Comparison of ENCODE assay signal across 10 cellular contexts in the genomic region with DNA sequence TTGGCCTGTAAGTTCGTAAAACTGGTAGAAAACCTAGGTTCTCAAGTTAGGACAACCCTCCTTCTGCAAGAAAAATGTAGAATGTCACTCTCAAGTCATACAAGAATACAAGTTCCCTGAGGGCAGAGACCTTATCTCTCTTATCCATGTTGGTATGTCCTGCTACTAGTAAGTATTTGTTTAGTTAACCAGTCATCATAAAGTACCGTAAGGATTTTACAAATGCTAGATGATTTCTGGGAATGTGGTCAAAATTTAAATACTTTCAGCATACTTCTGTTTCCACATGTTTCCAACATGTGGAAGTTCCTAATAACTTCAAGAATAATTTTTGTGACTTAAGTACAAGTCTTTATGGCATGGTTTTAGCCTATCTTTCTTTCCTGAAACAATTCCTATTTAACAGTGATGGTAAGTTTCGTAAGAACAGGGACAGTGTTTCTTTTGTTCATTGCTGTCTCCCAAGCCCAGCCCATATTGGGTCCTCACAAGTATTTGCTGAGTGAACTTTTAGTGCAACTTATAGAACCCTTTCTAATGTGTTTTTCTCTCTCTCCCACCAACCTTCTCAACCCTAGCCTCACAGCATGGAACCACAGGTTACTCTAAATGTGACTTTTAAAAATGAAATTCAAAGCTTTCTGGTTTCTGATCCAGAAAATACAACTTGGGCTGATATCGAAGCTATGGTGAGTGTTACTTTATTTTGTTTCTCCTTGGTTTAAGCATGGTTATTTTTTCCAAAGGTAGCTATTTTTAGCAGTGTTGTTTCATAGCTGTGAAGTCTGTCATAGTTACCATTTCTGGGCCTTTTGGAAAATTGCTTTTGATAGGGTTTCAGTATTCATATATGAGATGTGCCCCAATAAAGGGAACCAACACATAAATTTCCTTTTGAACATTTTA. TPM values are rescaled to one million over a fixed set of nuclear protein-coding genes. Genes with fewer than 3 reads are reported as not detected.
A peak's percentile ranks its signal among the peaks of the same experiment; 100 is the strongest.
DNase-seq lines count a peak whose midpoint lies in the region; ATAC-seq, FAIRE-seq and TF ChIP-seq lines count a peak whose summit lies in the region.
"Had no signal": no experiment of that assay in that cellular context is flagged by ENCODE, and none has a peak within 500 bp of the region (broad histone marks: within the 10 kb centered on the region; RNA-seq: fewer than 3 reads in every experiment).

No MANE protein-coding gene starts in this region.

- peaks cover 28% of the 10 kb centered on the region for H3K79me2 ChIP-seq in astrocyte (ENCODE audit: insufficient read depth, low read length)

- no peak for TF ChIP-seq POLR2A in heart left ventricle (IDR thresholded peaks at IDR 0.05)

- DNase-seq in heart left ventricle (no peak), left ventricle myocardium superior (no peak), astrocyte (ENCODE audit: low read depth) (peak; percentile 76), mesothelial cell of epicardium (ENCODE audit: low spot score in 2 of 2, unreplicated experiment in 2 of 2) (no peak), HAP-1 (ENCODE audit: low spot score in 2 of 2) (no peak), left lung (no peak)
- DNase-seq: cortex of kidney, NCI-H2029 had no signal

- intact Hi-C loops in heart left ventricle (cut with DNase I), result loop anchor here in 2 of 10 donors (5.0 to 10.0 kb wide), 2 partner anchors 151 to 162 kb away; partner anchors contain the start of genes RND2 (in 1 of the 2) and VAT1 (in 1 of the 2)
- intact Hi-C loops in left ventricle myocardium superior (cut with micrococcal nuclease), result no loop called here
- intact Hi-C loops in left lung (cut with DNase I), result no loop called here

- H3K4me3 ChIP-seq in heart left ventricle, result no peak overlapping the region
- no peak overlapping the region for H3K4me3 ChIP-seq in astrocyte (ENCODE audit: insufficient read depth, low read depth, low read length)
- H3K4me3 ChIP-seq in urinary bladder (ENCODE audit: low read depth, low read length), result no peak overlapping the region
- H3K4me3 ChIP-seq in HAP-1, result no peak overlapping the region
- H3K4me3 ChIP-seq in left lung, result no peak overlapping the region

- H3K36me3 ChIP-seq in heart left ventricle, result peaks cover 0 to 60% (median 47%) of the 10 kb centered on the region in 9 donors
- H3K36me3 ChIP-seq in astrocyte (ENCODE audit: insufficient read depth, low read length), result peaks cover 24% of the 10 kb centered on the region
- H3K36me3 ChIP-seq in urinary bladder (ENCODE audit: insufficient read depth), result peaks cover 3% of the 10 kb centered on the region
- peaks cover 32% of the 10 kb centered on the region for H3K36me3 ChIP-seq in HAP-1 (replicated peaks)
- peaks cover 0 to 45% of the 10 kb centered on the region in 2 donors for H3K36me3 ChIP-seq in left lung

- 61 to 75% (median 70%) methylated on average over 4 of the region's 4 CpGs for WGBS in heart left ventricle, 4 donors
- 56% methylated on average over 4 of the region's 4 CpGs for WGBS in urinary bladder

- no peaks in the 10 kb centered on the region for H3K27me3 ChIP-seq in heart left ventricle
- H3K27me3 ChIP-seq in astrocyte (ENCODE audit: insufficient read depth, low read length), result no peaks in the 10 kb centered on the region
- H3K27me3 ChIP-seq in HAP-1 (ENCODE audit: low read depth), result no peaks in the 10 kb centered on the region
- H3K27me3 ChIP-seq in left lung, result no peaks in the 10 kb centered on the region

- H3K27ac ChIP-seq in heart left ventricle (peak overlapping the region in 9 of 12 donors; percentile 7 to 50 (median 38)), astrocyte (ENCODE audit: low read depth, low read length) (peak overlapping the region; percentile 57), urinary bladder (ENCODE audit: low read depth) (peak overlapping the region; percentile 2), left lung (peak overlapping the region in 1 of 2 donors; percentile 1)

- in situ Hi-C loops in HAP-1 (cut with MboI; ENCODE audit: low sequenced_read_pairs), result no loop called here

- H3K9ac ChIP-seq in astrocyte (ENCODE audit: low read length), result peak overlapping the region; percentile 26

- H3K27ac Mint-ChIP-seq in astrocyte (ENCODE audit: unreplicated experiment), result peak overlapping the region; percentile 37
- peak overlapping the region; percentile 36 for H3K27ac Mint-ChIP-seq in mesothelial cell of epicardium

- H3K4me2 ChIP-seq in astrocyte (ENCODE audit: low read length), result peak overlapping the region; percentile 59

- TF ChIP-seq CTCF in heart left ventricle (IDR thresholded peaks at IDR 0.05) (no peak), astrocyte (IDR thresholded peaks at IDR 0.05; ENCODE audit: insufficient read depth, low read depth, low read length) (no peak), mesothelial cell of epicardium (IDR thresholded peaks at IDR 0.05; ENCODE audit: unreplicated experiment) (no peak), left lung (IDR thresholded peaks at IDR 0.05) (no peak)

- no peaks in the 10 kb centered on the region for H3K9me3 ChIP-seq in heart left ventricle
- no peaks in the 10 kb centered on the region for H3K9me3 ChIP-seq in astrocyte (ENCODE audit: insufficient read depth, low read depth, low read length)
- H3K9me3 ChIP-seq in HAP-1, result no peaks in the 10 kb centered on the region
- no peaks in the 10 kb centered on the region for H3K9me3 ChIP-seq in left lung

- H3K4me1 ChIP-seq in heart left ventricle (peaks cover 2 to 66% (median 54%) of the 10 kb centered on the region in 12 donors), astrocyte (ENCODE audit: insufficient read depth, low read length) (peaks cover 23% of the 10 kb centered on the region), urinary bladder (ENCODE audit: insufficient read depth) (peaks cover 3% of the 10 kb centered on the region), HAP-1 (peaks cover 15% of the 10 kb centered on the region), left lung (peaks cover 17 to 67% of the 10 kb centered on the region in 2 donors)

- H3K4me3 Mint-ChIP-seq in astrocyte (ENCODE audit: unreplicated experiment), result no peak overlapping the region
- H3K4me3 Mint-ChIP-seq in mesothelial cell of epicardium, result no peak overlapping the region

- peaks cover 15% of the 10 kb centered on the region for H3K4me1 Mint-ChIP-seq in astrocyte (ENCODE audit: low read depth, unreplicated experiment)
- H3K4me1 Mint-ChIP-seq in mesothelial cell of epicardium, result peaks cover 31% of the 10 kb centered on the region

- no peak overlapping the region for H2AFZ ChIP-seq in astrocyte (ENCODE audit: low read depth, low read length)

- peak; percentile 37 for FAIRE-seq in astrocyte (lab: Jason Lieb, UNC)

- H3K27me3 Mint-ChIP-seq in astrocyte (ENCODE audit: low read depth, unreplicated experiment) (no peaks in the 10 kb centered on the region), mesothelial cell of epicardium (ENCODE audit: low read depth) (no peaks in the 10 kb centered on the region)

- H3K9me3 Mint-ChIP-seq in astrocyte (ENCODE audit: unreplicated experiment) (no peaks in the 10 kb centered on the region), mesothelial cell of epicardium (no peaks in the 10 kb centered on the region)

- H3K36me3 Mint-ChIP-seq in astrocyte (ENCODE audit: low read depth, unreplicated experiment) (peaks cover 11% of the 10 kb centered on the region), mesothelial cell of epicardium (peaks cover 22% of the 10 kb centered on the region)

- H4K20me1 ChIP-seq in astrocyte (ENCODE audit: insufficient read depth, low read length), result peaks cover 8% of the 10 kb centered on the region

- ATAC-seq in heart left ventricle, result no peak
- no peak for ATAC-seq in left ventricle myocardium superior
- no peak for ATAC-seq in GM18867 (IDR thresholded peaks at IDR 0.05; ENCODE audit: unreplicated experiment)
- no peak for ATAC-seq in left lung

RNA-seq across cellular contexts. Expression of gene NBR1, which starts 4.5 kb away (rescaled TPM):
- total RNA-seq in heart left ventricle, result 100 to 1,000 TPM in 5 of 9 donors, 10 to 100 TPM in 4; 82.6 to 146 (median 105) TPM
- 10 to 100 TPM; 31.6 to 70.0 TPM for polyA plus RNA-seq in heart left ventricle
- total RNA-seq in left ventricle myocardium superior, result 99.2 TPM
- total RNA-seq in astrocyte, result 46.8 and 53.6 TPM in 2 replicates
- 61.6 to 63.5 TPM (median 63.3 TPM) in 3 replicates for total RNA-seq in mesothelial cell of epicardium
- total RNA-seq in urinary bladder, result 95.9 TPM
- 65.1 TPM for polyA plus RNA-seq in urinary bladder
- total RNA-seq in left lung, result 10 to 100 TPM; 62.4 to 78.2 TPM

RNA-seq across cellular contexts. Expression of gene TMEM106A, which starts 36.2 kb away (rescaled TPM):
- total RNA-seq in heart left ventricle (10 to 100 TPM in 1 of 9 donors, 1 to 10 TPM in 8; 1.3 to 26.0 (median 2.0) TPM), left ventricle myocardium superior (1.8 TPM), astrocyte (10.1 and 11.4 TPM in 2 replicates), mesothelial cell of epicardium (12.6 to 14.1 TPM (median 13.3 TPM) in 3 replicates), urinary bladder (10.7 TPM), left lung (10 to 100 TPM; 14.4 to 26.8 TPM)
- polyA plus RNA-seq in heart left ventricle (1 to 10 TPM; 1.9 to 2.0 TPM), urinary bladder (4.4 TPM)

RNA-seq across cellular contexts. Expression of gene BRCA1, which starts 50.3 kb away (rescaled TPM):
- total RNA-seq in heart left ventricle (10 to 100 TPM in 4 of 9 donors, 1 to 10 TPM in 5; 4.8 to 11.7 (median 8.4) TPM), left ventricle myocardium superior (6.8 TPM), astrocyte (3.6 and 6.0 TPM in 2 replicates), mesothelial cell of epicardium (12.5 to 15.5 TPM (median 12.6 TPM) in 3 replicates), urinary bladder (23.3 TPM), left lung (10 to 100 TPM; 10.3 to 17.7 TPM)
- polyA plus RNA-seq in heart left ventricle (1 to 10 TPM; 2.7 to 3.3 TPM), urinary bladder (3.5 TPM)

RNA-seq across cellular contexts. Expression of gene CCDC200, which starts 53.0 kb away (rescaled TPM):
- not detected for total RNA-seq in heart left ventricle
- not detected for polyA plus RNA-seq in heart left ventricle
- not detected for total RNA-seq in left ventricle myocardium superior
- total RNA-seq in astrocyte, result not detected in 2 replicates
- total RNA-seq in mesothelial cell of epicardium, result not detected in 3 replicates
- total RNA-seq in urinary bladder, result not detected
- not detected for polyA plus RNA-seq in urinary bladder
- total RNA-seq in left lung, result under 1 TPM in 1 of 2 donors, not detected in 1; 0.37 TPM

RNA-seq across cellular contexts. Expression of gene RNU2-1, which starts 58.3 kb away (rescaled TPM):
- total RNA-seq in heart left ventricle (1,000 to 10,000 TPM in 6 of 9 donors, 100 to 1,000 TPM in 1, not detected in 2; 404 to 5,003 (median 3,408) TPM), left ventricle myocardium superior (5,074 TPM), astrocyte (4,186 and 4,812 TPM in 2 replicates), mesothelial cell of epicardium (5,898 to 7,362 TPM (median 7,002 TPM) in 3 replicates), urinary bladder (not detected), left lung (1,000 to 10,000 TPM; 5,610 to 6,821 TPM)
- polyA plus RNA-seq in heart left ventricle (not detected), urinary bladder (not detected)
